ENCODE assay signal across 19 cellular contexts in genomic region chr7:70835658-70836057, GRCh38.
DNase-seq lines count a peak whose midpoint lies in the region; ATAC-seq, FAIRE-seq and TF ChIP-seq lines count a peak whose summit lies in the region.
"Had no signal": no experiment of that assay in that cellular context is flagged by ENCODE, and none has a peak within 500 bp of the region (broad histone marks: within the 10 kb centered on the region; RNA-seq: fewer than 3 reads in every experiment).

No MANE protein-coding gene starts in this region.

- H3K79me2 ChIP-seq in H9 (ENCODE audit: insufficient read depth, low read length) (no peaks in the 10 kb centered on the region; the same call in 1 of the 2 replicates), H1 (ENCODE audit: control insufficient read depth in 1 of 2, insufficient read depth in 2 of 2, low read length in 2 of 2) (no peaks in the 10 kb centered on the region)

- CTCF ChIA-PET in H1 (lab: Charles Lee; ENCODE audit: partially characterized antibody), result interaction anchor here (1.0 kb wide), 1 partner anchor 898 kb away, joined by 3 read pairs; no protein-coding TSS in a partner anchor

- WGBS in H9 (ENCODE audit: extremely low coverage, insufficient read length, low lambda C conversion rate), result no CpG with 5 or more reads among the region's 2 CpGs
- WGBS in H1 (ENCODE audit: extremely low coverage in 1 of 2, insufficient coverage in 1 of 2, insufficient read length in 1 of 2, insufficient replicate concordance in 2 of 2, low coverage in 1 of 2, low lambda C conversion rate in 2 of 2, missing lambda C conversion rate in 1 of 2), 2 experiments, result 68% methylated on average over 2 of the region's 2 CpGs; no CpG with 5 or more reads in 1 of the 2 experiments
- no CpG with 5 or more reads among the region's 2 CpGs for WGBS in neuronal stem cell (ENCODE audit: extremely low coverage in 2 of 2, insufficient read length in 2 of 2, insufficient replicate concordance in 1 of 2), 2 donors

- no peak overlapping the region for H4K5ac ChIP-seq in H9 (ENCODE audit: insufficient read length, low read depth, low read length)
- no peak overlapping the region for H4K5ac ChIP-seq in H1 (ENCODE audit: insufficient read length, low read depth, low read length)

- H3K27me3 ChIP-seq in H9 (ENCODE audit: insufficient read depth, low read length) (no peaks in the 10 kb centered on the region), H1 (replicated peaks in 1 of 4; ENCODE audit: control insufficient read depth in 3 of 4, extremely low read depth in 1 of 4, insufficient read depth in 3 of 4, low read length in 3 of 4) (no peaks in the 10 kb centered on the region), neuronal stem cell (ENCODE audit: control insufficient read depth in 3 of 3, insufficient read depth in 3 of 3, low read depth in 1 of 3, low read length in 3 of 3) (no peaks in the 10 kb centered on the region)
- H3K27me3 ChIP-seq: BE2C had no signal

- H4K91ac ChIP-seq in H9 (ENCODE audit: insufficient read length, low read depth, low read length) (peak overlapping the region; percentile 64), H1 (replicated peaks; ENCODE audit: insufficient read length, low read length) (peak overlapping the region; percentile 93), neuronal stem cell (ENCODE audit: low read depth, low read length, poor library complexity) (no peak overlapping the region)

- peaks cover 20 to 22% of the 10 kb centered on the region in 2 experiments for H3K4me1 Mint-ChIP-seq in H9
- H3K4me1 Mint-ChIP-seq: CD4-positive, CD25-positive, alpha-beta regulatory T cell; CD8-positive, alpha-beta memory T cell had no signal

- H2BK12ac ChIP-seq in H9 (ENCODE audit: insufficient read length, low read depth, low read length) (no peak overlapping the region), H1 (ENCODE audit: low read depth, low read length) (peak overlapping the region; percentile 93), neuronal stem cell (ENCODE audit: low read length) (no peak overlapping the region)

- no peak overlapping the region for H3K9ac ChIP-seq in H9 (ENCODE audit: extremely low read depth, insufficient read length, low read length)
- H3K9ac ChIP-seq in H1 (replicated peaks in 1 of 4; ENCODE audit: extremely low read depth in 1 of 4, low read depth in 3 of 4, low read length in 3 of 4), result no peak overlapping the region
- H3K9ac ChIP-seq in neuronal stem cell (ENCODE audit: low read depth, low read length, poor library complexity), result no peak overlapping the region

- H3K23ac ChIP-seq in H9 (ENCODE audit: insufficient read length, low read depth, low read length) (no peak overlapping the region), H1 (ENCODE audit: insufficient read length) (no peak overlapping the region), neuronal stem cell (ENCODE audit: low read depth, low read length, poor library complexity) (no peak overlapping the region)

- peaks cover 17 to 27% of the 10 kb centered on the region in 2 experiments for H3K9me3 Mint-ChIP-seq in H9

- H2BK5ac ChIP-seq in H9 (ENCODE audit: insufficient read length, low read length) (no peak overlapping the region), H1 (ENCODE audit: low read depth, low read length) (peak overlapping the region; percentile 99), neuronal stem cell (ENCODE audit: low read length) (no peak overlapping the region)

- H3K4ac ChIP-seq in H9 (ENCODE audit: low read depth, low read length) (peak overlapping the region; percentile 38; the same call in 1 of the 2 replicates), H1 (replicated peaks; ENCODE audit: insufficient read length, low read depth, low read length) (peak overlapping the region; percentile 98), neuronal stem cell (ENCODE audit: low read length) (no peak overlapping the region)

- DNase-seq in H9 (no peak), H1 (ENCODE audit: low read depth in 1 of 2, low spot score in 2 of 2) (no peak), neuronal stem cell (ENCODE audit: low spot score) (no peak), NCI-H128 (lab: John Stamatoyannopoulos, UW; ENCODE audit: unreplicated experiment) (no peak), activated gamma-delta T cell (lab: John Stamatoyannopoulos, UW) (no peak)
- DNase-seq: ACHN; BE2C; C1 segment of cervical spinal cord; CD4-positive, CD25-positive, alpha-beta regulatory T cell; CD8-positive, alpha-beta memory T cell; COR-L47; DMS 273 treated with DMSO at 0.1 percent for 48 hours; DMS53; DND-41; EL; H7 had no signal

- H3K23me2 ChIP-seq in H9 (ENCODE audit: insufficient read length, low read depth, low read length, poor library complexity, severe bottlenecking) (no peaks in the 10 kb centered on the region), H1 (ENCODE audit: low read depth, low read length) (no peaks in the 10 kb centered on the region)

- no peaks in the 10 kb centered on the region; the same call in 1 of the 2 replicates for H3K4me1 ChIP-seq in H9 (ENCODE audit: insufficient read depth, low read length)
- no peaks in the 10 kb centered on the region; a peak in 1 of 7 replicates for H3K4me1 ChIP-seq in H1 (replicated peaks in 1 of 4; ENCODE audit: control insufficient read depth in 3 of 4, insufficient read depth in 4 of 4, low read length in 3 of 4)
- H3K4me1 ChIP-seq in neuronal stem cell (ENCODE audit: control insufficient read depth in 2 of 2, insufficient read depth in 1 of 2, low read depth in 1 of 2, low read length in 2 of 2), result no peaks in the 10 kb centered on the region
- H3K4me1 ChIP-seq: BE2C had no signal

- POLR2A ChIA-PET in H1 (lab: Charles Lee; ENCODE audit: partially characterized antibody), result interaction anchor here (1.0 to 1.2 kb wide), 3 partner anchors 14 to 302 kb away, joined by 3 to 5 read pairs (median 4); no protein-coding TSS in a partner anchor

- H2BK15ac ChIP-seq in H9 (ENCODE audit: low read depth, low read length) (no peak overlapping the region), H1 (ENCODE audit: low read length) (no peak overlapping the region), neuronal stem cell (ENCODE audit: low read length) (no peak overlapping the region)

- H4K8ac ChIP-seq in H9 (replicated peaks; ENCODE audit: insufficient read length, low read depth, low read length), result no peak overlapping the region
- no peak overlapping the region; the same call in 1 of the 2 replicates for H4K8ac ChIP-seq in H1 (ENCODE audit: extremely low read depth, insufficient read depth, low read length)
- H4K8ac ChIP-seq in neuronal stem cell (ENCODE audit: low read depth, low read length), result no peak overlapping the region

- TF ChIP-seq CTCF in H9 (conservative IDR thresholded peaks at IDR 0.05) (no peak), H1 (IDR thresholded peaks at IDR 0.05; ENCODE audit: control extremely low read depth in 1 of 3, insufficient read depth in 1 of 3, low read depth in 1 of 3, low read length in 3 of 3) (no peak)

- no peak overlapping the region for H2AK5ac ChIP-seq in H9 (ENCODE audit: insufficient read length, low read length)
- peak overlapping the region; percentile 91 for H2AK5ac ChIP-seq in H1 (ENCODE audit: low read depth, low read length)
- H2AK5ac ChIP-seq in neuronal stem cell (ENCODE audit: low read depth, low read length), result peak overlapping the region; percentile 23

- H3K14ac ChIP-seq in H9 (ENCODE audit: insufficient read depth, low read length) (no peak overlapping the region; the same call in 1 of the 2 replicates), H1 (ENCODE audit: insufficient read length) (no peak overlapping the region), neuronal stem cell (ENCODE audit: low read length) (no peak overlapping the region)

- TF ChIP-seq RAD21 in H1 (IDR thresholded peaks at IDR 0.05 in 1 of 2, conservative IDR thresholded peaks at IDR 0.05 in 1 of 2; ENCODE audit: low read depth in 2 of 2, low read length in 2 of 2), result no peak

- no peak overlapping the region for H3K4me3 Mint-ChIP-seq in H9
- H3K4me3 Mint-ChIP-seq: CD4-positive, CD25-positive, alpha-beta regulatory T cell; CD8-positive, alpha-beta memory T cell had no signal

- peaks cover 3% of the 10 kb centered on the region; the same call in 1 of the 2 replicates for H3K27me3 Mint-ChIP-seq in H9 (ENCODE audit: low read depth)
- H3K27me3 Mint-ChIP-seq: CD4-positive, CD25-positive, alpha-beta regulatory T cell had no signal

- peak overlapping the region; percentile 22 for H3K18ac ChIP-seq in H9 (ENCODE audit: insufficient read length, low read depth, low read length)
- H3K18ac ChIP-seq in H1 (ENCODE audit: extremely low read depth, low read length), result peak overlapping the region; percentile 91
- H3K18ac ChIP-seq in neuronal stem cell (ENCODE audit: low read length), result peak overlapping the region; percentile 15

- H4K20me1 ChIP-seq in H9 (ENCODE audit: control insufficient read depth, insufficient read depth, insufficient read length) (no peaks in the 10 kb centered on the region), H1 (replicated peaks in 1 of 2; ENCODE audit: control insufficient read depth in 1 of 2, insufficient read depth in 2 of 2, low read length in 2 of 2) (no peaks in the 10 kb centered on the region)

- ATAC-seq in HG03139 (IDR thresholded peaks at IDR 0.05; ENCODE audit: unreplicated experiment), result no peak
- ATAC-seq: GM12878 had no signal

- no peak for TF ChIP-seq EP300 in H1 (IDR thresholded peaks at IDR 0.05; ENCODE audit: borderline replicate concordance in 1 of 2, low read depth in 2 of 2, low read length in 2 of 2)

- TF ChIP-seq POLR2A in H1 (IDR thresholded peaks at IDR 0.05; ENCODE audit: control extremely low read depth in 1 of 2, low read depth in 2 of 2, low read length in 2 of 2), result no peak

- no peak for FAIRE-seq in H1 (lab: Jason Lieb, UNC)
- FAIRE-seq: A204.1, GM12878 had no signal

- H3K36me3 Mint-ChIP-seq in H9 (ENCODE audit: insufficient read depth in 1 of 3, low read depth in 3 of 3), result peaks cover 11 to 29% (median 16%) of the 10 kb centered on the region in 3 experiments; a peak in 6 of 7 replicates
- H3K36me3 Mint-ChIP-seq: CD4-positive, CD25-positive, alpha-beta regulatory T cell; CD8-positive, alpha-beta memory T cell had no signal

- H3K9me3 ChIP-seq in H9 (ENCODE audit: control insufficient read depth, low read depth, low read length) (no peaks in the 10 kb centered on the region), H1 (ENCODE audit: insufficient read depth in 2 of 2, low read depth in 1 of 2, low read length in 1 of 2) (peaks cover 11 to 13% of the 10 kb centered on the region in 2 experiments), neuronal stem cell (replicated peaks in 1 of 2; ENCODE audit: control insufficient read depth in 2 of 2, insufficient read depth in 1 of 2, low read depth in 1 of 2, low read length in 2 of 2) (peaks cover 3 to 13% of the 10 kb centered on the region in 2 donors)
- H3K9me3 ChIP-seq: BE2C had no signal

- H2BK120ac ChIP-seq in H9 (ENCODE audit: low read depth, low read length, poor library complexity, severe bottlenecking) (no peak overlapping the region), H1 (replicated peaks; ENCODE audit: low read depth, low read length) (peak overlapping the region; percentile 91), neuronal stem cell (ENCODE audit: low read depth, low read length) (no peak overlapping the region)

- H3K27ac ChIP-seq in H9 (ENCODE audit: insufficient read length, low read depth, low read length), result no peak overlapping the region
- H3K27ac ChIP-seq in H1 (ENCODE audit: low read depth, low read length), result peak overlapping the region; percentile 79
- H3K27ac ChIP-seq in neuronal stem cell (replicated peaks; ENCODE audit: low read length), result no peak overlapping the region

- H3K4me2 ChIP-seq in H9 (ENCODE audit: insufficient read depth, insufficient read length, low read length) (no peak overlapping the region), H1 (ENCODE audit: insufficient read depth in 1 of 2, low read depth in 2 of 2, low read length in 2 of 2) (no peak overlapping the region), neuronal stem cell (ENCODE audit: insufficient read depth, low read length, poor library complexity, severe bottlenecking) (no peak overlapping the region)

- H3K56ac ChIP-seq in H9 (ENCODE audit: insufficient read length, low read depth, low read length), result no peak overlapping the region
- no peak overlapping the region for H3K56ac ChIP-seq in H1 (replicated peaks; ENCODE audit: insufficient read length, low read depth, low read length)

- H3K4me3 ChIP-seq in H1 (ENCODE audit: extremely low read depth in 1 of 4, insufficient read depth in 2 of 4, low read depth in 3 of 4, low read length in 4 of 4) (no peak overlapping the region), neuronal stem cell (ENCODE audit: low read length in 2 of 2) (no peak overlapping the region)
- H3K4me3 ChIP-seq: GM12878 had no signal

- no peaks in the 10 kb centered on the region for H3K79me1 ChIP-seq in H9 (ENCODE audit: insufficient read depth, low read depth, low read length, poor library complexity, severe bottlenecking)
- H3K79me1 ChIP-seq in H1 (ENCODE audit: low read depth, low read length), result no peaks in the 10 kb centered on the region
- H3K79me1 ChIP-seq in neuronal stem cell (ENCODE audit: low read depth, low read length), result no peaks in the 10 kb centered on the region

- H2BK20ac ChIP-seq in H9 (ENCODE audit: low read depth, low read length, poor library complexity, severe bottlenecking) (no peak overlapping the region), H1 (ENCODE audit: low read length) (peak overlapping the region; percentile 74)

- H3K36me3 ChIP-seq in H1 (ENCODE audit: control insufficient read depth in 2 of 4, insufficient read depth in 4 of 4, low read length in 3 of 4) (peaks cover 0 to 10% (median 0%) of the 10 kb centered on the region in 4 experiments; a peak in 2 of 8 replicates), neuronal stem cell (replicated peaks in 1 of 2; ENCODE audit: control insufficient read depth in 2 of 2, insufficient read depth in 2 of 2, low read length in 2 of 2) (no peaks in the 10 kb centered on the region)
- H3K36me3 ChIP-seq: BE2C had no signal

- H2AFZ ChIP-seq in H9 (ENCODE audit: low read length) (no peak overlapping the region), H1 (ENCODE audit: low read length) (no peak overlapping the region), neuronal stem cell (ENCODE audit: low read length) (no peak overlapping the region)

- peak overlapping the region in 2 of 3 experiments; percentile 74 to 95; a peak in 4 of 7 replicates for H3K27ac Mint-ChIP-seq in H9
- H3K27ac Mint-ChIP-seq: CD4-positive, CD25-positive, alpha-beta regulatory T cell; CD8-positive, alpha-beta memory T cell had no signal

- peak overlapping the region; percentile 73 for H3T11ph ChIP-seq in H9 (ENCODE audit: low read length)

Comparison
In these comparisons a context has a peak if more than half of its experiments do, and no peak if none do; other contexts are left out.
1. H3K18ac ChIP-seq: peak in every context shown above with its lines; median percentile 91 in H1; 22 in H9; 15 in neuronal stem cell.